Comparison of ENCODE assay signal across 8 cellular contexts in the genomic region with DNA sequence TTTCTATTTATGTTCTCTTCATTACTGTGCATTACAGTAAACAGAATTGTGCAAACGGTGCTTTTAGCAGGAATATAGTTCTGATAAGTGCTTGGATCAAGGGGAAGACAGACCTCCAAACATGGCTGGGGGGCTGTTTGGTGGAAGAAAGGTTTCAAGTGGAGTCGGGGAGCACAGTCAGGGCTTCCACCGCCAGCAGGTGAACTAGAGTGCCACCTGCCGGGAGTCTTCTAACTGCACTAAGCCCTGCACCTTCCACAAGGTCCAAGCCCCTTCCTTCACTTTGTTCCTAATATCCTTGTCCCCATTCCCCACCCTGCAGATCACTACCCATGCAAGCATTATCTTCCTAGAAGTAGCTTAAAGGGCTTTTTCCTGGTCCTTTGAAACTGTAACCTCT. TPM values are rescaled to one million over a fixed set of nuclear protein-coding genes. Genes with fewer than 3 reads are reported as not detected.
A peak's percentile ranks its signal among the peaks of the same experiment; 100 is the strongest.
DNase-seq lines count a peak whose midpoint lies in the region; ATAC-seq and TF ChIP-seq lines count a peak whose summit lies in the region.

No MANE protein-coding gene starts in this region.

- DNase-seq in GM10248 (ENCODE audit: extremely low spot score), result no peak
- peak; percentile 73 for DNase-seq in Karpas-422
- DNase-seq in activated CD4-positive, alpha-beta memory T cell treated with anti-CD3 and anti-CD28 coated beads for 36 hours, result peak; percentile 28
- DNase-seq in lung microvascular endothelial cell (ENCODE audit: low read depth in 2 of 2), result peak; percentile 44 to 49
- DNase-seq in mesenteric fat pad (ENCODE audit: low spot score), result no peak
- DNase-seq in CD4-positive, alpha-beta memory T cell, result no peak

- no peaks in the 10 kb centered on the region for H3K36me3 Mint-ChIP-seq in activated CD4-positive, alpha-beta memory T cell treated with anti-CD3 and anti-CD28 coated beads for 36 hours
- H3K36me3 Mint-ChIP-seq in CD4-positive, alpha-beta memory T cell, result no peaks in the 10 kb centered on the region

- POLR2A ChIA-PET in GM10248 (lab: Yijun Ruan, JAX), result no interaction called here
- POLR2A ChIA-PET in activated CD4-positive, alpha-beta memory T cell treated with anti-CD3 and anti-CD28 coated beads for 36 hours (lab: Charles Lee), result no interaction called here
- POLR2A ChIA-PET in CD4-positive, alpha-beta memory T cell (lab: Charles Lee; ENCODE audit: partially characterized antibody), result no interaction called here

- no peak overlapping the region for H3K4me3 Mint-ChIP-seq in activated CD4-positive, alpha-beta memory T cell treated with anti-CD3 and anti-CD28 coated beads for 36 hours
- no peak overlapping the region for H3K4me3 Mint-ChIP-seq in CD4-positive, alpha-beta memory T cell

- H3K4me1 ChIP-seq in Karpas-422 (ENCODE audit: low read length), result peaks cover 4% of the 10 kb centered on the region; the same call in 1 of the 2 replicates
- no peaks in the 10 kb centered on the region for H3K4me1 ChIP-seq in CD4-positive, alpha-beta memory T cell (ENCODE audit: insufficient read depth, low read length)

- no peaks in the 10 kb centered on the region for H3K9me3 Mint-ChIP-seq in activated CD4-positive, alpha-beta memory T cell treated with anti-CD3 and anti-CD28 coated beads for 36 hours
- peaks cover 0 to 7% (median 3%) of the 10 kb centered on the region in 8 donors for H3K9me3 Mint-ChIP-seq in CD4-positive, alpha-beta memory T cell

- 0 out of 2 replicates have a peak, but pooled peaks cover 5% of the 10 kb centered on the region for H4K20me1 ChIP-seq in Karpas-422 (ENCODE audit: insufficient read depth, low read depth, low read length)

- H2AFZ ChIP-seq in Karpas-422 (ENCODE audit: low read length), result no peak overlapping the region

- no peak overlapping the region for H3K27ac ChIP-seq in Karpas-422 (ENCODE audit: low read length)
- H3K27ac ChIP-seq in CD4-positive, alpha-beta memory T cell (ENCODE audit: low read depth, low read length), result no peak overlapping the region

- no peak overlapping the region for H3K27ac Mint-ChIP-seq in activated CD4-positive, alpha-beta memory T cell treated with anti-CD3 and anti-CD28 coated beads for 36 hours
- no peak overlapping the region for H3K27ac Mint-ChIP-seq in CD4-positive, alpha-beta memory T cell

- ATAC-seq in GM21528 (IDR thresholded peaks at IDR 0.05; ENCODE audit: low FRiP score, unreplicated experiment), result no peak
- no peak for ATAC-seq in activated CD4-positive, CD25-positive, alpha-beta regulatory T cell treated with anti-CD3 and anti-CD28 coated beads, Interleukin-2, amount 50 U/mL, for 24 hours

- peak; percentile 70 for TF ChIP-seq CTCF in GM10248 (IDR thresholded peaks at IDR 0.05; ENCODE audit: control extremely low read depth, extremely low read depth, low read depth, missing control alignments)

- H3K9ac ChIP-seq in Karpas-422 (ENCODE audit: low read length), result no peak overlapping the region

- intact Hi-C loops in activated CD4-positive, alpha-beta memory T cell treated with anti-CD3 and anti-CD28 coated beads for 36 hours (cut with micrococcal nuclease), result loop anchor here (10.0 kb wide), 1 partner anchor 662 kb away; no protein-coding TSS in a partner anchor
- intact Hi-C loops in CD4-positive, alpha-beta memory T cell (cut with micrococcal nuclease), result no loop called here

- no peak overlapping the region for H3K4me3 ChIP-seq in Karpas-422 (ENCODE audit: low read length)
- no peak overlapping the region for H3K4me3 ChIP-seq in CD4-positive, alpha-beta memory T cell (ENCODE audit: low read length in 2 of 2)

- no peaks in the 10 kb centered on the region for H3K36me3 ChIP-seq in Karpas-422 (ENCODE audit: insufficient read depth, low read length)
- no peaks in the 10 kb centered on the region for H3K36me3 ChIP-seq in CD4-positive, alpha-beta memory T cell (ENCODE audit: insufficient read depth, low read length)

- CTCF ChIA-PET in GM10248 (lab: Yijun Ruan, JAX), result interaction anchor here (1.0 to 2.9 kb wide), 9 partner anchors 10 to 743 kb away, joined by 3 to 13 read pairs (median 5); no protein-coding TSS in a partner anchor
- CTCF ChIA-PET in activated CD4-positive, alpha-beta memory T cell treated with anti-CD3 and anti-CD28 coated beads for 36 hours (lab: Charles Lee), result interaction anchor here (0.9 kb wide), 1 partner anchor 8 kb away, joined by 3 read pairs; no protein-coding TSS in a partner anchor
- CTCF ChIA-PET in CD4-positive, alpha-beta memory T cell (lab: Charles Lee; ENCODE audit: partially characterized antibody), result no interaction called here

- no peaks in the 10 kb centered on the region for H3K9me2 ChIP-seq in Karpas-422 (replicated peaks; ENCODE audit: insufficient read depth, low read length)

- H3K27me3 Mint-ChIP-seq in activated CD4-positive, alpha-beta memory T cell treated with anti-CD3 and anti-CD28 coated beads for 36 hours, result peaks cover 54% of the 10 kb centered on the region
- H3K27me3 Mint-ChIP-seq in CD4-positive, alpha-beta memory T cell, result peaks cover 36 to 42% of the 10 kb centered on the region in 2 donors

- no peaks in the 10 kb centered on the region for H3K27me3 ChIP-seq in Karpas-422 (ENCODE audit: low read length)
- H3K27me3 ChIP-seq in CD4-positive, alpha-beta memory T cell (ENCODE audit: insufficient read depth, low read length), result peaks cover 13% of the 10 kb centered on the region

- peaks cover 4% of the 10 kb centered on the region for H3K4me1 Mint-ChIP-seq in activated CD4-positive, alpha-beta memory T cell treated with anti-CD3 and anti-CD28 coated beads for 36 hours (ENCODE audit: low read depth)
- peaks cover 0 to 5% (median 4%) of the 10 kb centered on the region in 4 donors for H3K4me1 Mint-ChIP-seq in CD4-positive, alpha-beta memory T cell

- no peaks in the 10 kb centered on the region for H3K79me2 ChIP-seq in Karpas-422 (ENCODE audit: low read length)

- H3K4me2 ChIP-seq in Karpas-422 (ENCODE audit: low read depth, low read length, poor library complexity, severe bottlenecking), result no peak overlapping the region

- H3K9me3 ChIP-seq in Karpas-422 (ENCODE audit: low read length), result no peaks in the 10 kb centered on the region
- no peaks in the 10 kb centered on the region for H3K9me3 ChIP-seq in CD4-positive, alpha-beta memory T cell (ENCODE audit: control insufficient read depth in 1 of 2, low read length in 2 of 2)

RNA-seq across cellular contexts. Expression of a gene that starts 11.1 kb away (rescaled TPM):
- total RNA-seq in Karpas-422 (2014; rRNA removed; shearing (Covaris generic); ENCODE audit: low replicate concordance), result not detected in 2 replicates
- under 1 TPM in 1 of 2 experiments, not detected in 1; 0.02 TPM for total RNA-seq in activated CD4-positive, alpha-beta memory T cell treated with anti-CD3 and anti-CD28 coated beads for 36 hours
- under 0.01 TPM in 1 of 2 replicates, not detected in the other for total RNA-seq in lung microvascular endothelial cell
- 0.32 TPM for total RNA-seq in mesenteric fat pad
- not detected for total RNA-seq in CD4-positive, alpha-beta memory T cell
- polyA plus RNA-seq in CD4-positive, alpha-beta memory T cell, result not detected

Comparison
In these comparisons a context has a peak if more than half of its experiments do, and no peak if none do; other contexts are left out.
1. DNase-seq: peak in Karpas-422 (single experiment), activated CD4-positive, alpha-beta memory T cell treated with anti-CD3 and anti-CD28 coated beads for 36 hours (single experiment) and lung microvascular endothelial cell (2 of 2); none in GM10248 (single experiment), mesenteric fat pad (single experiment) and CD4-positive, alpha-beta memory T cell (0 of 5).